2 cellular contexts compared by ENCODE assay signal in genomic region chr13:97346561-97347254, GRCh38.
TF ChIP-seq lines count a peak whose summit lies in the region.

No MANE protein-coding gene starts in this region.

TF ChIP-seq in HepG2, 621 proteins besides CTCF, POLR2A, EP300 and RAD21:
- TF ChIP-seq RBM22 (optimal IDR thresholded peaks at IDR 0.05; ENCODE audit: low read length), result peak; percentile 8
- TF ChIP-seq AGO2 (optimal IDR thresholded peaks at IDR 0.05; ENCODE audit: low read depth, low read length), result peak; percentile 92
- no peak for TF ChIP-seq POGZ (CRISPR knock-in tag; IDR thresholded peaks at IDR 0.05)

TF ChIP-seq in K562, 482 proteins besides CTCF, POLR2A, EP300 and RAD21:
- no peak for TF ChIP-seq ATF6 (CRISPR knock-in tag; IDR thresholded peaks at IDR 0.05)
- TF ChIP-seq ZHX1 (conservative IDR thresholded peaks at IDR 0.05; ENCODE audit: low read length), result no peak
- TF ChIP-seq POLR2G (IDR thresholded peaks at IDR 0.05; ENCODE audit: low read depth, low read length), result peak; percentile 34; the same call in 1 of the 2 replicates
- TF ChIP-seq RBM22 (IDR thresholded peaks at IDR 0.05; ENCODE audit: low read depth, low read length, poor library complexity, severe bottlenecking), result peak; percentile 87
